Comparison of ENCODE assay signal across 8 cellular contexts in the genomic region with DNA sequence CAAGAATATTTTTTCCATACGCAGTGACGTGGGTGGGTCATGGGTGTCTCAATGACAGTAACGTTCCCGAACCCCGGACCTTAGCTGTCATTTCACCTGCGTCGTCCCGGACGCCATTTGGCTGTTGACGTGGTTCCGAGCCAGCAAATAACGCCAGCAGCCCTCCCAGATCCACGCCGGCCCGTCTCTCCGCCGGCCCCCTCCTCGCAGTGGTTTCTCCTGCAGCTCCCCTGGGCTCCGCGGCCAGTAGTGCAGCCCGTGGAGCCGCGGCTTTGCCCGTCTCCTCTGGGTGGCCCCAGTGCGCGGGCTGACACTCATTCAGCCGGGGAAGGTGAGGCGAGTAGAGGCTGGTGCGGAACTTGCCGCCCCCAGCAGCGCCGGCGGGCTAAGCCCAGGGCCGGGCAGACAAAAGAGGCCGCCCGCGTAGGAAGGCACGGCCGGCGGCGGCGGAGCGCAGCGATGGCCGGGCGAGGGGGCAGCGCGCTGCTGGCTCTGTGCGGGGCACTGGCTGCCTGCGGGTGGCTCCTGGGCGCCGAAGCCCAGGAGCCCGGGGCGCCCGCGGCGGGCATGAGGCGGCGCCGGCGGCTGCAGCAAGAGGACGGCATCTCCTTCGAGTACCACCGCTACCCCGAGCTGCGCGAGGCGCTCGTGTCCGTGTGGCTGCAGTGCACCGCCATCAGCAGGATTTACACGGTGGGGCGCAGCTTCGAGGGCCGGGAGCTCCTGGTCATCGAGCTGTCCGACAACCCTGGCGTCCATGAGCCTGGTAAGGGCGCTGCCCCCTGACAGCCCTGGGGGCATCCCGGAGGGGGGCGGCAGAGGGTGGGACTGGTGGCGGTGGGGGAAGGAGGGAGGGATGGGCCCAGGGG. TPM values are rescaled to one million over a fixed set of nuclear protein-coding genes. Genes with fewer than 3 reads are reported as not detected.
A peak's percentile ranks its signal among the peaks of the same experiment; 100 is the strongest.
DNase-seq lines count a peak whose midpoint lies in the region; ATAC-seq and TF ChIP-seq lines count a peak whose summit lies in the region.

Gene CPE (plus strand): TSS at position 246 of the 869 bp plus-strand sequence. CDS start 214 bp downstream, at position 460.

- no peaks in the 10 kb centered on the region for H3K9me3 ChIP-seq in right lobe of liver

- WGBS in right lobe of liver (ENCODE audit: insufficient coverage, low coverage, low lambda C conversion rate, missing lambda C conversion rate) = 3% methylated on average over 20 of the region's 82 CpGs

- intact Hi-C loops in right lobe of liver (cut with DNase I) = no loop called here

- peak within 1 kb of the TSS in 2 of 3 donors; percentile 0 to 3 for H3K27ac ChIP-seq in right lobe of liver

- ATAC-seq in GM18867 (IDR thresholded peaks at IDR 0.05; ENCODE audit: unreplicated experiment) (peak; percentile 88), HG03135 (IDR thresholded peaks at IDR 0.05; ENCODE audit: unreplicated experiment) (peak; percentile 91), right lobe of liver (peak; percentile 99)

- no peaks in the 10 kb centered on the region for H3K4me1 ChIP-seq in right lobe of liver

- peak; percentile 85 for TF ChIP-seq POLR2A in right lobe of liver (IDR thresholded peaks at IDR 0.05)

- peak within 1 kb of the TSS; percentile 39 to 49 (median 40) for H3K4me3 ChIP-seq in right lobe of liver

- H3K36me3 ChIP-seq in right lobe of liver = no peaks in the 10 kb centered on the region

- no peaks in the 10 kb centered on the region for H3K27me3 ChIP-seq in right lobe of liver

- DNase-seq in A172 (ENCODE audit: low spot score) (peak; percentile 43), NCI-H345 treated with DMSO at 0.1 percent for 48 hours (lab: John Stamatoyannopoulos, UW; ENCODE audit: unreplicated experiment) (peak; percentile 63), ecto neural progenitor cell (ENCODE audit: low spot score) (peak; percentile 88), right lobe of liver (peak; percentile 76 to 84 (median 84))
- peak; percentile 10 to 21 for DNase-seq in activated CD8-positive, alpha-beta memory T cell treated with anti-CD3 and anti-CD28 coated beads for 1 hour (ENCODE audit: extremely low read depth in 1 of 2, low read depth in 1 of 2)
- peak; percentile 51 for DNase-seq in stimulated activated CD4-positive, alpha-beta T cell treated with anti-CD3 and anti-CD28 coated beads, Interleukin-4, amount 100 ng/mL, for 24 hours

- peak; percentile 23 to 67 (median 42) for TF ChIP-seq CTCF in right lobe of liver (IDR thresholded peaks at IDR 0.05)

RNA-seq across cellular contexts. Expression of gene CPE, which starts in this region (rescaled TPM):
- 8.2 and 10.3 TPM in 2 replicates for total RNA-seq in A172 (2014; rRNA removed; shearing (Covaris generic))
- 10 to 100 TPM in 2 of 6 experiments, 1 to 10 TPM in 4; 4.2 to 17.3 (median 9.4) TPM for total RNA-seq in right lobe of liver

Comparison
In these comparisons a context has a peak if more than half of its experiments do, and no peak if none do; other contexts are left out.
1. Peak in every context shown above with its lines: DNase-seq, ATAC-seq, H3K4me3 ChIP-seq and H3K27ac ChIP-seq.
2. DNase-seq: peak in every context shown above with its lines; median percentile 88 in ecto neural progenitor cell; 84 in right lobe of liver; 63 in NCI-H345 treated with DMSO at 0.1 percent for 48 hours; 51 in stimulated activated CD4-positive, alpha-beta T cell treated with anti-CD3 and anti-CD28 coated beads, Interleukin-4, amount 100 ng/mL, for 24 hours; 43 in A172; 16 in activated CD8-positive, alpha-beta memory T cell treated with anti-CD3 and anti-CD28 coated beads for 1 hour.